Comparison of ENCODE assay signal across 2 cellular contexts in the genomic region with DNA sequence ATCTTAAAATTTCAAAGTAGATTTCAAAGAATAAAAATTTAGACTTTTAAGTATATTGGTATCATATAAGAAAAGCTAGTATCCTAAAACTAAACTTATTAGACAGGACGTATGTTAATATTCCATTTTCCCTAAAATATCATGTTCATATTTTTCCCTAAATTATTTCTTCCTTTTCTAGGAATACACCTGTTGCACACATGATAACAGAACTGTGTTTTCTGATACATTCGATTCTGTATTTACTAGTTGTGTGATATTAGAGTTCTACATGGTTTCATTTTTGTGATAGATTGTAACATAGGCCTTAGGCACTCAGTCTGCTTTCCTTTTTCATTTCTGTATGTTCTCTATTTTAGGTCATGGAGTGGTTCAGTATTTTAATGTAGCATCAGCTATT.
TF ChIP-seq lines count a peak whose summit lies in the region.

No MANE protein-coding gene starts in this region.

TF ChIP-seq in HEK293, 187 proteins besides CTCF, POLR2A, EP300 and RAD21:
- TF ChIP-seq ZNF785 (tag by site-specific recombination; IDR thresholded peaks at IDR 0.05), result no peak
- peak; percentile 65; the same call in 1 of the 2 replicates for TF ChIP-seq SCRT1 (tag by site-specific recombination; IDR thresholded peaks at IDR 0.05; ENCODE audit: borderline replicate concordance)
- TF ChIP-seq IKZF3 (tag by site-specific recombination; IDR thresholded peaks at IDR 0.05), result no peak
- TF ChIP-seq, protein P1, sequence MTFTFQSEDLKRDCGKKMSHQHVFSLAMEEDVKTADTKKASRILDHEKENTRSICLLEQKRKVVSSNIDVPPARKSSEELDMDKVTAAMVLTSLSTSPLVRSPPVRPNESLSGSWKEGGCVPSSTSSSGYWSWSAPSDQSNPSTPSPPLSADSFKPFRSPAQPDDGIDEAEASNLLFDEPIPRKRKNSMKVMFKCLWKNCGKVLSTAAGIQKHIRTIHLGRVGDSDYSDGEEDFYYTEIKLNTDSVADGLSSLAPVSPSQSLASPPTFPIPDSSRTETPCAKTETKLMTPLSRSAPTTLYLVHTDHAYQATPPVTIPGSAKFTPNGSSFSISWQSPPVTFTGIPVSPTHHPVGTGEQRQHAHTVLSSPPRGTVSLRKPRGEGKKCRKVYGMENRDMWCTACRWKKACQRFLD (tag by site-specific recombination; IDR thresholded peaks at IDR 0.05), result no peak
- TF ChIP-seq, protein P2, sequence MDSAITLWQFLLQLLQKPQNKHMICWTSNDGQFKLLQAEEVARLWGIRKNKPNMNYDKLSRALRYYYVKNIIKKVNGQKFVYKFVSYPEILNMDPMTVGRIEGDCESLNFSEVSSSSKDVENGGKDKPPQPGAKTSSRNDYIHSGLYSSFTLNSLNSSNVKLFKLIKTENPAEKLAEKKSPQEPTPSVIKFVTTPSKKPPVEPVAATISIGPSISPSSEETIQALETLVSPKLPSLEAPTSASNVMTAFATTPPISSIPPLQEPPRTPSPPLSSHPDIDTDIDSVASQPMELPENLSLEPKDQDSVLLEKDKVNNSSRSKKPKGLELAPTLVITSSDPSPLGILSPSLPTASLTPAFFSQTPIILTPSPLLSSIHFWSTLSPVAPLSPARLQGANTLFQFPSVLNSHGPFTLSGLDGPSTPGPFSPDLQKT (IDR thresholded peaks at IDR 0.05; ENCODE audit: borderline replicate concordance, low read depth, low read length), result no peak
- peak; percentile 88 for TF ChIP-seq SCRT2 (tag by site-specific recombination; IDR thresholded peaks at IDR 0.05)
TF ChIP-seq in HEK293: peak in this region for 2.

TF ChIP-seq in K562, 482 proteins besides CTCF, POLR2A, EP300 and RAD21:
- peak; percentile 61; the same call in 1 of the 2 replicates for TF ChIP-seq ZNF316 (IDR thresholded peaks at IDR 0.05)
- no peak for TF ChIP-seq ZEB2 (IDR thresholded peaks at IDR 0.05)
